Comparison of ENCODE assay signal across 16 cellular contexts in genomic region chr11:75285776-75286360, GRCh38. TPM values are rescaled to one million over a fixed set of nuclear protein-coding genes. Genes with fewer than 3 reads are reported as not detected.
DNase-seq lines count a peak whose midpoint lies in the region; ATAC-seq and TF ChIP-seq lines count a peak whose summit lies in the region.
"Had no signal": no experiment of that assay in that cellular context is flagged by ENCODE, and none has a peak within 500 bp of the region (broad histone marks: within the 10 kb centered on the region; RNA-seq: fewer than 3 reads in every experiment).

No MANE protein-coding gene starts in this region.

- TF ChIP-seq CTCF in right atrium auricular region (IDR thresholded peaks at IDR 0.05): no peak

- H3K9me3 ChIP-seq in right atrium auricular region (no peaks in the 10 kb centered on the region), T-helper 17 cell (ENCODE audit: control insufficient read depth, low read length, poor library complexity, severe bottlenecking) (no peaks in the 10 kb centered on the region), neuronal stem cell (replicated peaks in 1 of 2; ENCODE audit: control insufficient read depth in 2 of 2, insufficient read depth in 1 of 2, low read depth in 1 of 2, low read length in 2 of 2) (no peaks in the 10 kb centered on the region)
- H3K9me3 ChIP-seq: BE2C, Caco-2, HAP-1 had no signal

- no peak overlapping the region for H2BK15ac ChIP-seq in neuronal stem cell (ENCODE audit: low read length)

- peak overlapping the region; percentile 27 for H3K27ac Mint-ChIP-seq in T-helper 17 cell

- H3K14ac ChIP-seq in neuronal stem cell (ENCODE audit: low read length): peak overlapping the region; percentile 31

- H3K27me3 Mint-ChIP-seq in T-helper 17 cell: no peaks in the 10 kb centered on the region
- H3K27me3 Mint-ChIP-seq: CD4-positive, alpha-beta T cell had no signal

- H2BK12ac ChIP-seq in neuronal stem cell (ENCODE audit: low read length): no peak overlapping the region

- H3K4ac ChIP-seq in neuronal stem cell (ENCODE audit: low read length): no peak overlapping the region

- H3K18ac ChIP-seq in neuronal stem cell (ENCODE audit: low read length): no peak overlapping the region

- peaks cover 4% of the 10 kb centered on the region for H3K36me3 Mint-ChIP-seq in T-helper 17 cell (ENCODE audit: low read depth)

- no peak overlapping the region for H2BK120ac ChIP-seq in neuronal stem cell (ENCODE audit: low read depth, low read length)

- no peak overlapping the region for H2AFZ ChIP-seq in neuronal stem cell (ENCODE audit: low read length)
- H2AFZ ChIP-seq: GM23248 had no signal

- H3K27me3 ChIP-seq in right atrium auricular region (no peaks in the 10 kb centered on the region), neuronal stem cell (ENCODE audit: control insufficient read depth in 3 of 3, insufficient read depth in 3 of 3, low read depth in 1 of 3, low read length in 3 of 3) (no peaks in the 10 kb centered on the region)
- H3K27me3 ChIP-seq: BE2C had no signal

- intact Hi-C loops in left ventricle myocardium superior (cut with micrococcal nuclease): no loop called here

- H3K9ac ChIP-seq in neuronal stem cell (ENCODE audit: low read depth, low read length, poor library complexity): no peak overlapping the region
- H3K9ac ChIP-seq: GM23248 had no signal

- no peaks in the 10 kb centered on the region for H3K79me1 ChIP-seq in neuronal stem cell (ENCODE audit: low read depth, low read length)

- H3K23ac ChIP-seq in neuronal stem cell (ENCODE audit: low read depth, low read length, poor library complexity): no peak overlapping the region

- DNase-seq in left ventricle myocardium superior (peak; percentile 15), right atrium auricular region (ENCODE audit: low spot score) (no peak), T-helper 17 cell (no peak), neuronal stem cell (ENCODE audit: low spot score) (no peak), NCI-H1417 (lab: John Stamatoyannopoulos, UW) (no peak), NCI-H2171 (lab: John Stamatoyannopoulos, UW) (no peak)
- DNase-seq: BE2C; Caco-2; CD4-positive, alpha-beta T cell; GM23248 had no signal

- no peak overlapping the region for H4K8ac ChIP-seq in neuronal stem cell (ENCODE audit: low read depth, low read length)

- H3K4me2 ChIP-seq in neuronal stem cell (ENCODE audit: insufficient read depth, low read length, poor library complexity, severe bottlenecking): no peak overlapping the region

- H2BK5ac ChIP-seq in neuronal stem cell (ENCODE audit: low read length): no peak overlapping the region

- H3K4me1 ChIP-seq in right atrium auricular region (no peaks in the 10 kb centered on the region), neuronal stem cell (ENCODE audit: control insufficient read depth in 2 of 2, insufficient read depth in 1 of 2, low read depth in 1 of 2, low read length in 2 of 2) (peaks cover 6 to 10% of the 10 kb centered on the region in 2 donors)
- H3K4me1 ChIP-seq: HAP-1 had no signal

- H2AK5ac ChIP-seq in neuronal stem cell (ENCODE audit: low read depth, low read length): no peak overlapping the region

- H3K4me3 Mint-ChIP-seq in T-helper 17 cell: no peak overlapping the region
- H3K4me3 Mint-ChIP-seq: CD4-positive, alpha-beta T cell had no signal

- peaks cover 12% of the 10 kb centered on the region for H3K4me1 Mint-ChIP-seq in T-helper 17 cell

- H3K27ac ChIP-seq in right atrium auricular region (no peak overlapping the region), neuronal stem cell (replicated peaks; ENCODE audit: low read length) (no peak overlapping the region)
- H3K27ac ChIP-seq: C4-2B, GM23248 had no signal

- H3K4me3 ChIP-seq in right atrium auricular region: no peak overlapping the region
- no peak overlapping the region for H3K4me3 ChIP-seq in neuronal stem cell (ENCODE audit: low read length in 2 of 2)
- H3K4me3 ChIP-seq: GM23248, HAP-1 had no signal

- H3K36me3 ChIP-seq in right atrium auricular region: peaks cover 17% of the 10 kb centered on the region
- peaks cover 0 to 5% of the 10 kb centered on the region in 2 donors for H3K36me3 ChIP-seq in neuronal stem cell (replicated peaks in 1 of 2; ENCODE audit: control insufficient read depth in 2 of 2, insufficient read depth in 2 of 2, low read length in 2 of 2)
- H3K36me3 ChIP-seq: HAP-1 had no signal

- ATAC-seq in left ventricle myocardium superior (no peak), T-helper 17 cell (no peak), HG03039 (IDR thresholded peaks at IDR 0.05; ENCODE audit: unreplicated experiment) (no peak)

- no peak overlapping the region for H4K91ac ChIP-seq in neuronal stem cell (ENCODE audit: low read depth, low read length, poor library complexity)

- no CpG with 5 or more reads among the region's 5 CpGs for WGBS in neuronal stem cell (ENCODE audit: extremely low coverage in 2 of 2, insufficient read length in 2 of 2, insufficient replicate concordance in 1 of 2), 2 donors

RNA-seq across cellular contexts. Expression of gene TPBGL, which starts 45.3 kb away (rescaled TPM):
- total RNA-seq in left ventricle myocardium superior (not detected), right atrium auricular region (under 1 TPM; 0.12 to 0.15 TPM), T-helper 17 cell (under 1 TPM; 0.42 to 0.60 TPM)
- 0.10 TPM for polyA plus RNA-seq in neuronal stem cell (2013, experiment 1 of 2)
- polyA plus RNA-seq in neuronal stem cell (2013, experiment 2 of 2): 0.10 TPM
- total RNA-seq: A172, GM23248, H4, HT-29 had no signal
- polyA plus RNA-seq: GM23248 had no signal
